In genomic region chr5:134569758-134570364, GRCh38 we compare ENCODE assay signal across 11 cellular contexts. TPM values are rescaled to one million over a fixed set of nuclear protein-coding genes. Genes with fewer than 3 reads are reported as not detected.
DNase-seq lines count a peak whose midpoint lies in the region; ATAC-seq and TF ChIP-seq lines count a peak whose summit lies in the region.
"Had no signal": no experiment of that assay in that cellular context is flagged by ENCODE, and none has a peak within 500 bp of the region (broad histone marks: within the 10 kb centered on the region; RNA-seq: fewer than 3 reads in every experiment).

No MANE protein-coding gene starts in this region.

- peaks cover 5 to 25% of the 10 kb centered on the region in 2 donors for H3K36me3 Mint-ChIP-seq in activated T-cell treated with anti-CD3 and anti-CD28 coated beads, Interleukin-2, amount 50 U/mL, for 72 hours (ENCODE audit: insufficient read depth in 2 of 2)

- DNase-seq in activated T-cell treated with anti-CD3 and anti-CD28 coated beads, Interleukin-2, amount 50 U/mL, for 72 hours, result no peak
- DNase-seq in activated T-cell treated with anti-CD3 and anti-CD28 coated beads for 4 hours (no peak), lower lobe of right lung (no peak), substantia nigra (lab: John Stamatoyannopoulos, UW) (no peak), GF-D8 (lab: John Stamatoyannopoulos, UW) (no peak), inferior parietal cortex (ENCODE audit: extremely low spot score) (no peak), DMS53 treated with DMSO at 0.1 percent for 48 hours (lab: John Stamatoyannopoulos, UW; ENCODE audit: unreplicated experiment) (no peak)
- DNase-seq: central memory CD4-positive, alpha-beta T cell; NCI-H1436; NCI-H774 had no signal

- ATAC-seq in activated T-cell treated with anti-CD3 and anti-CD28 coated beads, Interleukin-2, amount 50 U/mL, for 72 hours (replicated peaks in 1 of 2), result no peak
- ATAC-seq in lower lobe of right lung, result no peak

- H3K36me3 ChIP-seq in lower lobe of right lung, result peaks cover 99% of the 10 kb centered on the region

- peak overlapping the region; percentile 32 for H3K27ac Mint-ChIP-seq in activated T-cell treated with anti-CD3 and anti-CD28 coated beads, Interleukin-2, amount 50 U/mL, for 72 hours

- H3K27ac ChIP-seq in angular gyrus (ENCODE audit: low read depth, low read length) (peak overlapping the region; percentile 26), lower lobe of right lung (peak overlapping the region; percentile 70), substantia nigra (ENCODE audit: low read depth, low read length, poor library complexity, severe bottlenecking) (peak overlapping the region; percentile 31)

- H3K27me3 ChIP-seq in lower lobe of right lung (ENCODE audit: low read depth), result no peaks in the 10 kb centered on the region

- peaks cover 41% of the 10 kb centered on the region for H3K4me1 ChIP-seq in lower lobe of right lung

- H3K4me3 Mint-ChIP-seq in activated T-cell treated with anti-CD3 and anti-CD28 coated beads, Interleukin-2, amount 50 U/mL, for 72 hours, result no peak overlapping the region

- no peak for TF ChIP-seq CTCF in lower lobe of right lung (IDR thresholded peaks at IDR 0.05)

- peaks cover 11% of the 10 kb centered on the region for H3K4me1 Mint-ChIP-seq in activated T-cell treated with anti-CD3 and anti-CD28 coated beads, Interleukin-2, amount 50 U/mL, for 72 hours (ENCODE audit: low read depth)

- no peaks in the 10 kb centered on the region for H3K9me3 Mint-ChIP-seq in activated T-cell treated with anti-CD3 and anti-CD28 coated beads, Interleukin-2, amount 50 U/mL, for 72 hours

- intact Hi-C loops in lower lobe of right lung (cut with DNase I), result no loop called here

- H3K27me3 Mint-ChIP-seq in activated T-cell treated with anti-CD3 and anti-CD28 coated beads, Interleukin-2, amount 50 U/mL, for 72 hours (ENCODE audit: low read depth), result no peaks in the 10 kb centered on the region

- H3K4me3 ChIP-seq in lower lobe of right lung, result no peak overlapping the region

- H3K9me3 ChIP-seq in lower lobe of right lung, result no peaks in the 10 kb centered on the region

RNA-seq across cellular contexts. Expression of gene JADE2, which starts 44.4 kb away (rescaled TPM):
- 10 to 100 TPM; 87.0 to 88.8 TPM for total RNA-seq in activated T-cell treated with anti-CD3 and anti-CD28 coated beads, Interleukin-2, amount 50 U/mL, for 72 hours
- 79.4 TPM for total RNA-seq in lower lobe of right lung
